10 cellular contexts compared by ENCODE assay signal in the genomic region with DNA sequence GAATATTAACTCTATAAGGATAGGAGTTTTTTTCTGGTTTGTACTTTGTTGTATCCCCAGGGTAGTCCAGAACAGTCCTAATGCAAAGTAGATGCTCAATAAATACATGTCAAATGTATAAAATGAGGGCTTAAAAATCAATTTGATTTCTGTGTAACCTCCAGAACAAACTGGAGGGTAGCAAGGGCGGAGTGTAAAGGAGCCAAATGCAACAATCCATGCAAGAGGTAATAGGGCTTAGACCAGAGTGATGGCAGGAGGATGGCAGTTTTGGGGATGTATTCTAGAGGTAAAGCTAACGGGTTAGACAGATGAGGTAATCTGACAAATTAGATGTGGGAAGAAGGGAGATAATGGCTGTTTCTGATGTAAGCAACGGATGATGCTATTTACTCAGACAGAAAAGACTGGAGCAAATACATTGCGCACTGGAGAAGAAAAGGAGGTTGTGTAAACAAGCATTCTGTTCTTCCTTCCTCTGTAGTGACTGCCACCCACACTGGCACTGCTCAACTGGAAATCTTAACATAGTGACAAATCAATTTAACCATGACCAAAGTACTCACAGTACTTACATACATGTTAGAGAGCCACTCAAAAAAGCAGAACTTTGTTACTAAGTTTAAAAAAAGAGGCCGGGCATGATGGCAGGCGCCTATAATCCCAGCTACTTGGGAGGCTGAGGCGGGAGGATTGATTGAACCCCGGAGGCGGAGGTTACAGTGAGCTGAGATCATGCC. TPM values are rescaled to one million over a fixed set of nuclear protein-coding genes. Genes with fewer than 3 reads are reported as not detected.
A peak's percentile ranks its signal among the peaks of the same experiment; 100 is the strongest.
DNase-seq lines count a peak whose midpoint lies in the region; ATAC-seq and TF ChIP-seq lines count a peak whose summit lies in the region.
"Had no signal": no experiment of that assay in that cellular context is flagged by ENCODE, and none has a peak within 500 bp of the region (broad histone marks: within the 10 kb centered on the region; RNA-seq: fewer than 3 reads in every experiment).

No MANE protein-coding gene starts in this region.

- H3K9ac ChIP-seq in DND-41 (ENCODE audit: low read depth, low read length) (peak overlapping the region; percentile 91), adipocyte (ENCODE audit: low read length) (peak overlapping the region; percentile 31), neural cell (ENCODE audit: low read length) (no peak overlapping the region)

- H3K36me3 ChIP-seq in DND-41 (ENCODE audit: insufficient read depth, low read length), result peaks cover 30% of the 10 kb centered on the region
- peaks cover 24% of the 10 kb centered on the region for H3K36me3 ChIP-seq in adipocyte (ENCODE audit: control insufficient read depth, insufficient read depth, low read length, severe bottlenecking)
- H3K36me3 ChIP-seq in neural cell (ENCODE audit: insufficient read depth, low read length), result peaks cover 4% of the 10 kb centered on the region
- peaks cover 0 to 4% of the 10 kb centered on the region in 2 donors for H3K36me3 ChIP-seq in body of pancreas (replicated peaks in 1 of 2; ENCODE audit: insufficient read depth in 1 of 2, low read depth in 2 of 2)

- H3K36me3 Mint-ChIP-seq in IgD-negative memory B cell, result peaks cover 7% of the 10 kb centered on the region

- DNase-seq in DND-41 (no peak), adipocyte (ENCODE audit: low read depth) (no peak), body of pancreas (no peak), GDM1 (lab: John Stamatoyannopoulos, UW) (no peak)
- no peak for DNase-seq in activated CD4-positive, alpha-beta T cell treated with anti-CD3 and anti-CD28 coated beads, Interleukin-2, amount 50 U/mL, for 4 hours
- DNase-seq: brain microvascular endothelial cell, H9 had no signal

- H3K27ac ChIP-seq in DND-41 (ENCODE audit: low read length) (no peak overlapping the region), neural cell (ENCODE audit: low read length) (no peak overlapping the region), body of pancreas (no peak overlapping the region)
- H3K27ac ChIP-seq: brain microvascular endothelial cell had no signal

- H3K4me3 ChIP-seq in DND-41 (ENCODE audit: low read depth in 1 of 2, low read length in 2 of 2) (peak overlapping the region in 1 of 2 experiments; percentile 5; a peak in 1 of 4 replicates), adipocyte (ENCODE audit: low read length) (peak overlapping the region; percentile 84), neural cell (ENCODE audit: low read length) (peak overlapping the region; percentile 83), body of pancreas (no peak overlapping the region)

- H3K4me1 ChIP-seq in DND-41 (ENCODE audit: insufficient read depth, low read length) (peaks cover 38% of the 10 kb centered on the region), adipocyte (ENCODE audit: control insufficient read depth, insufficient read depth, low read length) (peaks cover 13% of the 10 kb centered on the region), body of pancreas (peaks cover 24% of the 10 kb centered on the region)

- no peak for TF ChIP-seq EP300 in neural cell (conservative IDR thresholded peaks at IDR 0.05; ENCODE audit: poor library complexity, severe bottlenecking)

- no peak for TF ChIP-seq POLR2A in body of pancreas (IDR thresholded peaks at IDR 0.05)

- H3K9me3 ChIP-seq in DND-41 (ENCODE audit: insufficient read depth, low read length, severe bottlenecking), result no peaks in the 10 kb centered on the region
- no peaks in the 10 kb centered on the region for H3K9me3 ChIP-seq in adipocyte (ENCODE audit: control insufficient read depth, low read length)
- no peaks in the 10 kb centered on the region for H3K9me3 ChIP-seq in neural cell (ENCODE audit: low read length)
- no peaks in the 10 kb centered on the region for H3K9me3 ChIP-seq in body of pancreas

- ATAC-seq in DND-41 (ENCODE audit: insufficient read depth, low read depth) (no peak), body of pancreas (no peak), GM21447 (IDR thresholded peaks at IDR 0.05; ENCODE audit: unreplicated experiment) (no peak)

- peak overlapping the region; percentile 89 to 97 (median 93) for H3K4me3 Mint-ChIP-seq in IgD-negative memory B cell

- H3K4me1 Mint-ChIP-seq in IgD-negative memory B cell, result peaks cover 22 to 27% (median 24%) of the 10 kb centered on the region in 3 donors

- H2AFZ ChIP-seq in DND-41 (ENCODE audit: low read depth, low read length) (no peak overlapping the region), neural cell (ENCODE audit: low read depth, low read length) (no peak overlapping the region)

- no peaks in the 10 kb centered on the region for H3K9me3 Mint-ChIP-seq in IgD-negative memory B cell
- H3K9me3 Mint-ChIP-seq: H9 had no signal

- H3K4me2 ChIP-seq in DND-41 (ENCODE audit: insufficient read depth, low read length) (peak overlapping the region; percentile 90), neural cell (ENCODE audit: low read length) (peak overlapping the region; percentile 95)

- intact Hi-C loops in body of pancreas (cut with DNase I), result no loop called here

- no peaks in the 10 kb centered on the region for H3K27me3 Mint-ChIP-seq in IgD-negative memory B cell

- H3K79me2 ChIP-seq in DND-41 (ENCODE audit: insufficient read depth, low read length) (peaks cover 23% of the 10 kb centered on the region), neural cell (replicated peaks; ENCODE audit: insufficient read depth, low read length) (peaks cover 18% of the 10 kb centered on the region)

- H3K27me3 ChIP-seq in DND-41 (ENCODE audit: insufficient read depth, low read length, poor library complexity), result no peaks in the 10 kb centered on the region
- H3K27me3 ChIP-seq in adipocyte (replicated peaks; ENCODE audit: control insufficient read depth, insufficient read depth, low read length), result no peaks in the 10 kb centered on the region
- no peaks in the 10 kb centered on the region for H3K27me3 ChIP-seq in neural cell (ENCODE audit: insufficient read depth, low read depth, low read length)
- H3K27me3 ChIP-seq in body of pancreas, result no peaks in the 10 kb centered on the region
- H3K27me3 ChIP-seq: brain microvascular endothelial cell had no signal

- no peak for TF ChIP-seq RAD21 in neural cell (conservative IDR thresholded peaks at IDR 0.05)

- H3K9me2 ChIP-seq in neural cell (ENCODE audit: insufficient read depth, low read length), result no peaks in the 10 kb centered on the region

- TF ChIP-seq CTCF in DND-41 (IDR thresholded peaks at IDR 0.05; ENCODE audit: borderline replicate concordance, extremely low read depth, low read length, poor library complexity, severe bottlenecking) (no peak), neural cell (IDR thresholded peaks at IDR 0.05; ENCODE audit: poor library complexity, severe bottlenecking) (no peak), body of pancreas (IDR thresholded peaks at IDR 0.05) (no peak)

- no peaks in the 10 kb centered on the region; the same call in 1 of the 2 replicates for H4K20me1 ChIP-seq in DND-41 (ENCODE audit: insufficient read depth, low read length)
- no peaks in the 10 kb centered on the region for H4K20me1 ChIP-seq in neural cell (ENCODE audit: insufficient read depth)

- WGBS in body of pancreas, 2 donors, result 76 to 89% methylated on average over 9 of the region's 9 CpGs

- H3K27ac Mint-ChIP-seq in IgD-negative memory B cell, result peak overlapping the region; percentile 28 to 88 (median 86)
- H3K27ac Mint-ChIP-seq: H9 had no signal

- no peaks in the 10 kb centered on the region for H3F3A ChIP-seq in neural cell (ENCODE audit: insufficient read depth, low read length, poor library complexity, severe bottlenecking)

TF ChIP-seq in neural cell, 6 proteins besides CTCF, POLR2A, EP300 and RAD21:
- TF ChIP-seq, protein P1, sequence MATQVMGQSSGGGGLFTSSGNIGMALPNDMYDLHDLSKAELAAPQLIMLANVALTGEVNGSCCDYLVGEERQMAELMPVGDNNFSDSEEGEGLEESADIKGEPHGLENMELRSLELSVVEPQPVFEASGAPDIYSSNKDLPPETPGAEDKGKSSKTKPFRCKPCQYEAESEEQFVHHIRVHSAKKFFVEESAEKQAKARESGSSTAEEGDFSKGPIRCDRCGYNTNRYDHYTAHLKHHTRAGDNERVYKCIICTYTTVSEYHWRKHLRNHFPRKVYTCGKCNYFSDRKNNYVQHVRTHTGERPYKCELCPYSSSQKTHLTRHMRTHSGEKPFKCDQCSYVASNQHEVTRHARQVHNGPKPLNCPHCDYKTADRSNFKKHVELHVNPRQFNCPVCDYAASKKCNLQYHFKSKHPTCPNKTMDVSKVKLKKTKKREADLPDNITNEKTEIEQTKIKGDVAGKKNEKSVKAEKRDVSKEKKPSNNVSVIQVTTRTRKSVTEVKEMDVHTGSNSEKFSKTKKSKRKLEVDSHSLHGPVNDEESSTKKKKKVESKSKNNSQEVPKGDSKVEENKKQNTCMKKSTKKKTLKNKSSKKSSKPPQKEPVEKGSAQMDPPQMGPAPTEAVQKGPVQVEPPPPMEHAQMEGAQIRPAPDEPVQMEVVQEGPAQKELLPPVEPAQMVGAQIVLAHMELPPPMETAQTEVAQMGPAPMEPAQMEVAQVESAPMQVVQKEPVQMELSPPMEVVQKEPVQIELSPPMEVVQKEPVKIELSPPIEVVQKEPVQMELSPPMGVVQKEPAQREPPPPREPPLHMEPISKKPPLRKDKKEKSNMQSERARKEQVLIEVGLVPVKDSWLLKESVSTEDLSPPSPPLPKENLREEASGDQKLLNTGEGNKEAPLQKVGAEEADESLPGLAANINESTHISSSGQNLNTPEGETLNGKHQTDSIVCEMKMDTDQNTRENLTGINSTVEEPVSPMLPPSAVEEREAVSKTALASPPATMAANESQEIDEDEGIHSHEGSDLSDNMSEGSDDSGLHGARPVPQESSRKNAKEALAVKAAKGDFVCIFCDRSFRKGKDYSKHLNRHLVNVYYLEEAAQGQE (IDR thresholded peaks at IDR 0.05; ENCODE audit: borderline replicate concordance), result no peak
- no peak for TF ChIP-seq SMC3 (conservative IDR thresholded peaks at IDR 0.05; ENCODE audit: poor library complexity)
- no peak for TF ChIP-seq TAF1 (IDR thresholded peaks at IDR 0.05; ENCODE audit: low read depth)
- TF ChIP-seq EZH2 (IDR thresholded peaks at IDR 0.05; ENCODE audit: borderline replicate concordance, insufficient read depth, low read length, poor library complexity, severe bottlenecking), result no peak
- TF ChIP-seq MXI1 (conservative IDR thresholded peaks at IDR 0.05; ENCODE audit: poor library complexity, severe bottlenecking), result no peak
- no peak for TF ChIP-seq POLR2AphosphoS5 (IDR thresholded peaks at IDR 0.05)

RNA-seq across cellular contexts. Expression of gene ZNF318, which starts 2.0 kb away (rescaled TPM):
- polyA plus RNA-seq in IgD-negative memory B cell (10.7 TPM), neural cell (11.7 and 16.1 TPM in 2 replicates)
- polyA minus RNA-seq in neural cell, result 24.6 and 33.2 TPM in 2 replicates
- total RNA-seq in body of pancreas, result 10 to 100 TPM; 14.0 to 14.5 TPM

RNA-seq across cellular contexts. Expression of gene CRIP3, which starts 58.8 kb away (rescaled TPM):
- polyA plus RNA-seq in IgD-negative memory B cell (2.9 TPM), neural cell (3.7 and 11.6 TPM in 2 replicates)
- 1.9 and 2.7 TPM in 2 replicates for polyA minus RNA-seq in neural cell
- not detected for total RNA-seq in body of pancreas

RNA-seq across cellular contexts. Expression of gene ABCC10, which starts 59.9 kb away (rescaled TPM):
- 13.4 TPM for polyA plus RNA-seq in IgD-negative memory B cell
- polyA plus RNA-seq in neural cell, result 22.4 and 29.6 TPM in 2 replicates
- polyA minus RNA-seq in neural cell, result 23.5 and 25.6 TPM in 2 replicates
- 10 to 100 TPM; 17.1 to 44.5 TPM for total RNA-seq in body of pancreas

Comparison
In these comparisons a context has a peak if more than half of its experiments do, and no peak if none do; other contexts are left out.
1. H3K4me3 ChIP-seq: peak in adipocyte (single experiment) and neural cell (single experiment); none in body of pancreas (0 of 2).